ENCODE assay signal across 12 cellular contexts in the genomic region with DNA sequence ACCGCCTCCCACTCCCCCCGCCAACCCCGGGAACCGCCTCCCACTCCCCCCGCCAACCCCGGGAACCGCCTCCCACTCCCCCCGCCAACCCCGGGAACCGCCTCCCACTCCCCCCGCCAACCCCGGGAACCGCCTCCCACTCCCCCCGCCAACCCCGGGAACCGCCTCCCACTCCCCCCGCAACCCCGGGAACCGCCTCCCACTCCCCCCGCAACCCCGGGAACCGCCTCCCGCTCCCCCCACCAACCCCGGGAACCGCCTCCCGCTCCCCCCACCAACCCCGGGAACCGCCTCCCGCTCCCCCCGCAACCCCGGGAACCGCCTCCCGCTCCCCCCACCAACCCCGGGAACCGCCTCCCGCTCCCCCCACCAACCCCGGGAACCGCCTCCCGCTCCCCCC. TPM values are rescaled to one million over a fixed set of nuclear protein-coding genes. Genes with fewer than 3 reads are reported as not detected.
"Had no signal": no experiment of that assay in that cellular context is flagged by ENCODE, and none has a peak within 500 bp of the region (broad histone marks: within the 10 kb centered on the region; RNA-seq: fewer than 3 reads in every experiment).

No MANE protein-coding gene starts in this region.

RNA-seq across cellular contexts. Expression of gene PERM1, which starts 5.1 kb away (rescaled TPM):
- total RNA-seq: activated B cell treated with CpG ODN at 0.5 μM for 24 hours; activated CD8-positive, alpha-beta T cell treated with anti-CD3 and anti-CD28 coated beads for 36 hours; activated T-cell treated with anti-CD3 and anti-CD28 coated beads, Interleukin-2, amount 50 U/mL, for 4 hours; activated T-helper 17 cell treated with anti-CD3 and anti-CD28 coated beads, Interleukin-2, amount 50 U/mL, for 72 hours; bronchial epithelial cell; endodermal cell; epithelial cell of proximal tubule; esophagus mucosa; frontal cortex; T-helper 17 cell had no signal

RNA-seq across cellular contexts. Expression of gene PLEKHN1, which starts 10.5 kb away (rescaled TPM):
- total RNA-seq: cardiac septum, cerebellum, frontal cortex had no signal
